In the genomic region with DNA sequence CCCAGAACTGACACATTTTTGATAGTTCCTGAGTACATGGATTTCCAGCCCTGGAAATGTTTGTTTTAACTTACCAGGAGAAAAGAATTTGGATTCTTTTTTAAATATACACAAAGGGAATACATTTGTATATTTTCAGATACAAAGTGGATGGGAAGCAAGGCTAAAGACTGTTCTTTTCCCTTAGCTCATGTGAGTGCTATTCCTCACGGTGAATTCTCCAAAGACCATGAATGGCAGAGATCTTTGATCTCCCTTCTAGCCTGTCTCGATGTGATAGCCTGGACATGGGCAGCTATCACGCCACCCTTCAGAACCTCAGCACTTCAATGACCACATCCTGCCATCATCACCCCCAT, we compare ENCODE assay signal across 15 cellular contexts.
"Had no signal": no experiment of that assay in that cellular context is flagged by ENCODE, and none has a peak within 500 bp of the region (broad histone marks: within the 10 kb centered on the region; RNA-seq: fewer than 3 reads in every experiment).

No MANE protein-coding gene starts in this region.

- DNase-seq: activated CD4-positive, alpha-beta T cell treated with anti-CD3 and anti-CD28 coated beads, Interleukin-2, amount 10 ng/mL, durations not matched to agents 24 days and 14 days; activated CD4-positive, CD25-positive, alpha-beta regulatory T cell; activated CD8-positive, alpha-beta memory T cell treated with anti-CD3 and anti-CD28 coated beads, Interleukin-2, amount 50 U/mL, for 48 hours; activated naive CD4-positive, alpha-beta T cell treated with Interleukin-2 at 50 U/mL for 16 hours; activated naive CD8-positive, alpha-beta T cell treated with anti-CD3 and anti-CD28 coated beads, Interleukin-2, amount 50 U/mL, for 24 hours; effector CD8-positive, alpha-beta T cell; foreskin fibroblast; immature natural killer cell; ovary; SW 1271 had no signal

- H3K9ac ChIP-seq: neural progenitor cell had no signal

- H2AFZ ChIP-seq: neural progenitor cell had no signal

- H3K4me2 ChIP-seq: neural progenitor cell had no signal

- H3K9me3 ChIP-seq: ovary, tibial nerve had no signal

- H3K27ac Mint-ChIP-seq: activated CD4-positive, alpha-beta T cell treated with anti-CD3 and anti-CD28 coated beads, Interleukin-2, amount 10 ng/mL, durations not matched to agents 24 days and 14 days; activated naive CD8-positive, alpha-beta T cell treated with anti-CD3 and anti-CD28 coated beads, Interleukin-2, amount 50 U/mL, for 24 hours; neural progenitor cell had no signal

- H3K27ac ChIP-seq: coronary artery, neural progenitor cell, ovary, tibial nerve had no signal

- ATAC-seq: activated naive CD8-positive, alpha-beta T cell treated with anti-CD3 and anti-CD28 coated beads, Interleukin-2, amount 50 U/mL, for 24 hours; stimulated activated effector memory CD8-positive, alpha-beta T cell treated with anti-CD3 and anti-CD28 coated beads, Interleukin-12 subunit alpha, Interleukin-12 subunit beta, amount 100 ng/mL, for 72 hours had no signal

- H3K4me1 ChIP-seq: tibial nerve had no signal

- H3K9me3 Mint-ChIP-seq: activated naive CD8-positive, alpha-beta T cell treated with anti-CD3 and anti-CD28 coated beads, Interleukin-2, amount 50 U/mL, for 24 hours; neural progenitor cell; stimulated activated effector memory CD8-positive, alpha-beta T cell treated with anti-CD3 and anti-CD28 coated beads, Interleukin-12 subunit alpha, Interleukin-12 subunit beta, amount 100 ng/mL, for 72 hours had no signal

- H3K4me3 ChIP-seq: coronary artery, lung, neural progenitor cell, ovary, tibial nerve had no signal

- H3K27me3 ChIP-seq: neural progenitor cell, ovary, tibial nerve had no signal

- H3K4me3 Mint-ChIP-seq: activated CD4-positive, alpha-beta T cell treated with anti-CD3 and anti-CD28 coated beads, Interleukin-2, amount 10 ng/mL, durations not matched to agents 24 days and 14 days; activated naive CD8-positive, alpha-beta T cell treated with anti-CD3 and anti-CD28 coated beads, Interleukin-2, amount 50 U/mL, for 24 hours; immature natural killer cell; neural progenitor cell; stimulated activated effector memory CD8-positive, alpha-beta T cell treated with anti-CD3 and anti-CD28 coated beads, Interleukin-12 subunit alpha, Interleukin-12 subunit beta, amount 100 ng/mL, for 72 hours had no signal

- H3K27me3 Mint-ChIP-seq: activated CD4-positive, alpha-beta T cell treated with anti-CD3 and anti-CD28 coated beads, Interleukin-2, amount 10 ng/mL, durations not matched to agents 24 days and 14 days; activated naive CD8-positive, alpha-beta T cell treated with anti-CD3 and anti-CD28 coated beads, Interleukin-2, amount 50 U/mL, for 24 hours had no signal

- H3K36me3 Mint-ChIP-seq: immature natural killer cell; neural progenitor cell; stimulated activated effector memory CD8-positive, alpha-beta T cell treated with anti-CD3 and anti-CD28 coated beads, Interleukin-12 subunit alpha, Interleukin-12 subunit beta, amount 100 ng/mL, for 72 hours had no signal

- H3K36me3 ChIP-seq: neural progenitor cell, ovary, tibial nerve had no signal
